ENCODE assay signal across 1 cellular context in the genomic region with DNA sequence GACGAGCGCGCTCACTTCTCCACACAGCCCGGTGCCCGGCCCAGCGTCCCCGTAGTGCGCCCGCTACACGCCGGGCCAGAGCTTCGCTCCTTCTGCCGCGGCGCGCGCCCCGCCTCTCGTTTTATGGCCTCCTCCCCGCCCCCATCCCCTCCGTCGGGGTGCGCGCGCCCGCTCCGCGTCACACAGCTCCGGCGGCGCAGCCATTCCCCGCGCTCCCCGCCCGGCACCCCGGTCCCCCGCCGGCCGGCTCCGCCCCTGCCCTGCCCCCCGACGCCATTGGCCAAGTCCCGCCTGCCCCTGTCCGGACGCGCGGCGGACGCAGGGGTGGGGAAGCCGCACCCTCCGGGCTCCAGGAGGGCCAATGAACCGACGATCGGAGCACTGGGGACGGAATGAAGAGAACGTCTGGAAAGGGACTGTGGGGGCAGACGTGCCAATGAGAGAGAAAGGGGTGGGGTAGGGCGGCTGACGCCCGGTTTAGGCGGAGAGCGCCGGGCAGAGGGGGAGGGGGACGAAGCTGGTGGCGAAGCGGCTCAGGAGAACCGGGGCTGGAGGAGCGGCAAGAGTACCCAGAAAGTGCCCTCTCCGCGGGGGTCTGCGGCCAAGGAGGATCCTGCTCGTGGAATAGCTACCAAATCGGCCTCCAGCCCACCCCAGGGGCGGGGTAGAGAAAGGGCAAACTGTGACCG.
TF ChIP-seq lines count a peak whose summit lies in the region.

A gene with protein sequence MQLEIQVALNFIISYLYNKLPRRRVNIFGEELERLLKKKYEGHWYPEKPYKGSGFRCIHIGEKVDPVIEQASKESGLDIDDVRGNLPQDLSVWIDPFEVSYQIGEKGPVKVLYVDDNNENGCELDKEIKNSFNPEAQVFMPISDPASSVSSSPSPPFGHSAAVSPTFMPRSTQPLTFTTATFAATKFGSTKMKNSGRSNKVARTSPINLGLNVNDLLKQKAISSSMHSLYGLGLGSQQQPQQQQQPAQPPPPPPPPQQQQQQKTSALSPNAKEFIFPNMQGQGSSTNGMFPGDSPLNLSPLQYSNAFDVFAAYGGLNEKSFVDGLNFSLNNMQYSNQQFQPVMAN (minus strand): TSS at position 94 of the 689 bp plus-strand sequence. CDS start 2,337 bp downstream, outside the sequence.

TF ChIP-seq in K562, 482 proteins besides CTCF, POLR2A, EP300 and RAD21 (continued from another document and continues in another):
- TF ChIP-seq, protein P1, sequence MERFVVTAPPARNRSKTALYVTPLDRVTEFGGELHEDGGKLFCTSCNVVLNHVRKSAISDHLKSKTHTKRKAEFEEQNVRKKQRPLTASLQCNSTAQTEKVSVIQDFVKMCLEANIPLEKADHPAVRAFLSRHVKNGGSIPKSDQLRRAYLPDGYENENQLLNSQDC (CRISPR knock-in tag; IDR thresholded peaks at IDR 0.05), result peak; percentile 73; the same call in 1 of the 2 replicates
- TF ChIP-seq ZNF282 (CRISPR knock-in tag; IDR thresholded peaks at IDR 0.05) (no peak), NFRKB (IDR thresholded peaks at IDR 0.05; ENCODE audit: low read depth) (peak; percentile 70), CHCHD3 (CRISPR knock-in tag; IDR thresholded peaks at IDR 0.05) (0 out of 2 replicates have a peak, but pooled peaks have one; percentile 51), KAT7 (CRISPR knock-in tag; IDR thresholded peaks at IDR 0.05; ENCODE audit: borderline replicate concordance) (no peak; the same call in 1 of the 2 replicates), LARP7 (IDR thresholded peaks at IDR 0.05) (0 out of 2 replicates have a peak, but pooled peaks have one; percentile 20), BRD4 (IDR thresholded peaks at IDR 0.05) (no peak), SIN3B (IDR thresholded peaks at IDR 0.05; ENCODE audit: low read depth) (0 out of 2 replicates have a peak, but pooled peaks have one; percentile 37), MXI1 (IDR thresholded peaks at IDR 0.05; ENCODE audit: low read depth, low read length) (no peak), HMGN3 (IDR thresholded peaks at IDR 0.05; ENCODE audit: borderline replicate concordance, extremely low read depth, insufficient read length, low read depth, low read length) (peak; percentile 80), NEUROD1 (IDR thresholded peaks at IDR 0.05; ENCODE audit: borderline replicate concordance, low read depth, low read length, partially characterized antibody) (no peak), ZNF184 (CRISPR knock-in tag; IDR thresholded peaks at IDR 0.05) (no peak), FOXM1 (IDR thresholded peaks at IDR 0.05; ENCODE audit: low read depth) (no peak), FOXM1 (CRISPR knock-in tag; IDR thresholded peaks at IDR 0.05; ENCODE audit: low read depth) (no peak; the same call in 1 of the 2 replicates), CEBPG (CRISPR knock-in tag; IDR thresholded peaks at IDR 0.05) (no peak), CEBPG (tag; conservative IDR thresholded peaks at IDR 0.05 in 1 of 2, IDR thresholded peaks at IDR 0.05 in 1 of 2) (no peak), FOXJ3 (CRISPR knock-in tag; IDR thresholded peaks at IDR 0.05) (no peak), CCAR2 (IDR thresholded peaks at IDR 0.05; ENCODE audit: low read depth, low read length) (no peak), ZNF165 (CRISPR knock-in tag; IDR thresholded peaks at IDR 0.05; ENCODE audit: borderline replicate concordance) (no peak), ZNF431 (CRISPR knock-in tag; IDR thresholded peaks at IDR 0.05) (no peak; the same call in 1 of the 2 replicates), MYNN (IDR thresholded peaks at IDR 0.05) (peak; percentile 27; the same call in 1 of the 2 replicates), MYNN (CRISPR knock-in tag; IDR thresholded peaks at IDR 0.05) (no peak), CHD1 (IDR thresholded peaks at IDR 0.05; ENCODE audit: low read length) (no peak), POLR2G (IDR thresholded peaks at IDR 0.05; ENCODE audit: low read depth, low read length) (peak; percentile 98), ZNF212 (CRISPR knock-in tag; IDR thresholded peaks at IDR 0.05) (0 out of 2 replicates have a peak, but pooled peaks have one; percentile 15), ZNF347 (CRISPR knock-in tag; IDR thresholded peaks at IDR 0.05; ENCODE audit: low read depth) (no peak), PPARD (CRISPR knock-in tag; IDR thresholded peaks at IDR 0.05) (no peak), KAT2B (IDR thresholded peaks at IDR 0.05; ENCODE audit: low read depth, low read length) (no peak), SMAD1 (IDR thresholded peaks at IDR 0.05; ENCODE audit: low read depth, low read length, partially characterized antibody) (peak; percentile 87), HNRNPUL1 (IDR thresholded peaks at IDR 0.05; ENCODE audit: low read length) (no peak), ILK (tag; IDR thresholded peaks at IDR 0.05; ENCODE audit: borderline replicate concordance, low read depth) (no peak), KLF6 (CRISPR knock-in tag; IDR thresholded peaks at IDR 0.05; ENCODE audit: borderline replicate concordance) (peak; percentile 62; the same call in 1 of the 2 replicates), TBP (optimal IDR thresholded peaks at IDR 0.05; ENCODE audit: low read depth, low read length) (peak; percentile 99), ZNF24 (IDR thresholded peaks at IDR 0.05) (no peak), ZNF263 (CRISPR knock-in tag; IDR thresholded peaks at IDR 0.05; ENCODE audit: borderline replicate concordance) (peak; percentile 70), TBL1XR1 (IDR thresholded peaks at IDR 0.05; ENCODE audit: low read length in 2 of 2) (peak in 1 of 2 experiments; percentile 36; a peak in 2 of 4 replicates), ATF7 (IDR thresholded peaks at IDR 0.05) (peak; percentile 49; the same call in 1 of the 2 replicates), ZNF253 (CRISPR knock-in tag; conservative IDR thresholded peaks at IDR 0.05) (no peak), ZNF197 (CRISPR knock-in tag; IDR thresholded peaks at IDR 0.05; ENCODE audit: low read depth) (no peak), EP400 (IDR thresholded peaks at IDR 0.05) (peak; percentile 35; the same call in 1 of the 2 replicates), ZNF444 (CRISPR knock-in tag; IDR thresholded peaks at IDR 0.05) (peak; percentile 66; the same call in 1 of the 2 replicates)
- TF ChIP-seq, protein P2, sequence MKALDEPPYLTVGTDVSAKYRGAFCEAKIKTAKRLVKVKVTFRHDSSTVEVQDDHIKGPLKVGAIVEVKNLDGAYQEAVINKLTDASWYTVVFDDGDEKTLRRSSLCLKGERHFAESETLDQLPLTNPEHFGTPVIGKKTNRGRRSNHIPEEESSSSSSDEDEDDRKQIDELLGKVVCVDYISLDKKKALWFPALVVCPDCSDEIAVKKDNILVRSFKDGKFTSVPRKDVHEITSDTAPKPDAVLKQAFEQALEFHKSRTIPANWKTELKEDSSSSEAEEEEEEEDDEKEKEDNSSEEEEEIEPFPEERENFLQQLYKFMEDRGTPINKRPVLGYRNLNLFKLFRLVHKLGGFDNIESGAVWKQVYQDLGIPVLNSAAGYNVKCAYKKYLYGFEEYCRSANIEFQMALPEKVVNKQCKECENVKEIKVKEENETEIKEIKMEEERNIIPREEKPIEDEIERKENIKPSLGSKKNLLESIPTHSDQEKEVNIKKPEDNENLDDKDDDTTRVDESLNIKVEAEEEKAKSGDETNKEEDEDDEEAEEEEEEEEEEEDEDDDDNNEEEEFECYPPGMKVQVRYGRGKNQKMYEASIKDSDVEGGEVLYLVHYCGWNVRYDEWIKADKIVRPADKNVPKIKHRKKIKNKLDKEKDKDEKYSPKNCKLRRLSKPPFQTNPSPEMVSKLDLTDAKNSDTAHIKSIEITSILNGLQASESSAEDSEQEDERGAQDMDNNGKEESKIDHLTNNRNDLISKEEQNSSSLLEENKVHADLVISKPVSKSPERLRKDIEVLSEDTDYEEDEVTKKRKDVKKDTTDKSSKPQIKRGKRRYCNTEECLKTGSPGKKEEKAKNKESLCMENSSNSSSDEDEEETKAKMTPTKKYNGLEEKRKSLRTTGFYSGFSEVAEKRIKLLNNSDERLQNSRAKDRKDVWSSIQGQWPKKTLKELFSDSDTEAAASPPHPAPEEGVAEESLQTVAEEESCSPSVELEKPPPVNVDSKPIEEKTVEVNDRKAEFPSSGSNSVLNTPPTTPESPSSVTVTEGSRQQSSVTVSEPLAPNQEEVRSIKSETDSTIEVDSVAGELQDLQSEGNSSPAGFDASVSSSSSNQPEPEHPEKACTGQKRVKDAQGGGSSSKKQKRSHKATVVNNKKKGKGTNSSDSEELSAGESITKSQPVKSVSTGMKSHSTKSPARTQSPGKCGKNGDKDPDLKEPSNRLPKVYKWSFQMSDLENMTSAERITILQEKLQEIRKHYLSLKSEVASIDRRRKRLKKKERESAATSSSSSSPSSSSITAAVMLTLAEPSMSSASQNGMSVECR (CRISPR knock-in tag; IDR thresholded peaks at IDR 0.05), result peak; percentile 43
- TF ChIP-seq, protein P3, sequence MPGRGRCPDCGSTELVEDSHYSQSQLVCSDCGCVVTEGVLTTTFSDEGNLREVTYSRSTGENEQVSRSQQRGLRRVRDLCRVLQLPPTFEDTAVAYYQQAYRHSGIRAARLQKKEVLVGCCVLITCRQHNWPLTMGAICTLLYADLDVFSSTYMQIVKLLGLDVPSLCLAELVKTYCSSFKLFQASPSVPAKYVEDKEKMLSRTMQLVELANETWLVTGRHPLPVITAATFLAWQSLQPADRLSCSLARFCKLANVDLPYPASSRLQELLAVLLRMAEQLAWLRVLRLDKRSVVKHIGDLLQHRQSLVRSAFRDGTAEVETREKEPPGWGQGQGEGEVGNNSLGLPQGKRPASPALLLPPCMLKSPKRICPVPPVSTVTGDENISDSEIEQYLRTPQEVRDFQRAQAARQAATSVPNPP (IDR thresholded peaks at IDR 0.05; ENCODE audit: borderline replicate concordance, insufficient read depth, insufficient read length), result no peak
- TF ChIP-seq, protein P4, sequence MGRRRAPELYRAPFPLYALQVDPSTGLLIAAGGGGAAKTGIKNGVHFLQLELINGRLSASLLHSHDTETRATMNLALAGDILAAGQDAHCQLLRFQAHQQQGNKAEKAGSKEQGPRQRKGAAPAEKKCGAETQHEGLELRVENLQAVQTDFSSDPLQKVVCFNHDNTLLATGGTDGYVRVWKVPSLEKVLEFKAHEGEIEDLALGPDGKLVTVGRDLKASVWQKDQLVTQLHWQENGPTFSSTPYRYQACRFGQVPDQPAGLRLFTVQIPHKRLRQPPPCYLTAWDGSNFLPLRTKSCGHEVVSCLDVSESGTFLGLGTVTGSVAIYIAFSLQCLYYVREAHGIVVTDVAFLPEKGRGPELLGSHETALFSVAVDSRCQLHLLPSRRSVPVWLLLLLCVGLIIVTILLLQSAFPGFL (CRISPR knock-in tag; IDR thresholded peaks at IDR 0.05), result no peak
- TF ChIP-seq, protein P5, sequence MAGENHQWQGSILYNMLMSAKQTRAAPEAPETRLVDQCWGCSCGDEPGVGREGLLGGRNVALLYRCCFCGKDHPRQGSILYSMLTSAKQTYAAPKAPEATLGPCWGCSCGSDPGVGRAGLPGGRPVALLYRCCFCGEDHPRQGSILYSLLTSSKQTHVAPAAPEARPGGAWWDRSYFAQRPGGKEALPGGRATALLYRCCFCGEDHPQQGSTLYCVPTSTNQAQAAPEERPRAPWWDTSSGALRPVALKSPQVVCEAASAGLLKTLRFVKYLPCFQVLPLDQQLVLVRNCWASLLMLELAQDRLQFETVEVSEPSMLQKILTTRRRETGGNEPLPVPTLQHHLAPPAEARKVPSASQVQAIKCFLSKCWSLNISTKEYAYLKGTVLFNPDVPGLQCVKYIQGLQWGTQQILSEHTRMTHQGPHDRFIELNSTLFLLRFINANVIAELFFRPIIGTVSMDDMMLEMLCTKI (IDR thresholded peaks at IDR 0.05; ENCODE audit: partially characterized antibody), result no peak
- TF ChIP-seq, protein P6, sequence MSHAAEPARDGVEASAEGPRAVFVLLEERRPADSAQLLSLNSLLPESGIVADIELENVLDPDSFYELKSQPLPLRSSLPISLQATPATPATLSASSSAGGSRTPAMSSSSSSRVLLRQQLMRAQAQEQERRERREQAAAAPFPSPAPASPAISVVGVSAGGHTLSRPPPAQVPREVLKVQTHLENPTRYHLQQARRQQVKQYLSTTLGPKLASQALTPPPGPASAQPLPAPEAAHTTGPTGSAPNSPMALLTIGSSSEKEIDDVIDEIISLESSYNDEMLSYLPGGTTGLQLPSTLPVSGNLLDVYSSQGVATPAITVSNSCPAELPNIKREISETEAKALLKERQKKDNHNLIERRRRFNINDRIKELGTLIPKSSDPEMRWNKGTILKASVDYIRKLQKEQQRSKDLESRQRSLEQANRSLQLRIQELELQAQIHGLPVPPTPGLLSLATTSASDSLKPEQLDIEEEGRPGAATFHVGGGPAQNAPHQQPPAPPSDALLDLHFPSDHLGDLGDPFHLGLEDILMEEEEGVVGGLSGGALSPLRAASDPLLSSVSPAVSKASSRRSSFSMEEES (CRISPR knock-in tag; IDR thresholded peaks at IDR 0.05), result no peak
- TF ChIP-seq, protein P7, sequence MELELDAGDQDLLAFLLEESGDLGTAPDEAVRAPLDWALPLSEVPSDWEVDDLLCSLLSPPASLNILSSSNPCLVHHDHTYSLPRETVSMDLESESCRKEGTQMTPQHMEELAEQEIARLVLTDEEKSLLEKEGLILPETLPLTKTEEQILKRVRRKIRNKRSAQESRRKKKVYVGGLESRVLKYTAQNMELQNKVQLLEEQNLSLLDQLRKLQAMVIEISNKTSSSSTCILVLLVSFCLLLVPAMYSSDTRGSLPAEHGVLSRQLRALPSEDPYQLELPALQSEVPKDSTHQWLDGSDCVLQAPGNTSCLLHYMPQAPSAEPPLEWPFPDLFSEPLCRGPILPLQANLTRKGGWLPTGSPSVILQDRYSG (tag; conservative IDR thresholded peaks at IDR 0.05; ENCODE audit: low read depth), result no peak
- TF ChIP-seq, protein P8, sequence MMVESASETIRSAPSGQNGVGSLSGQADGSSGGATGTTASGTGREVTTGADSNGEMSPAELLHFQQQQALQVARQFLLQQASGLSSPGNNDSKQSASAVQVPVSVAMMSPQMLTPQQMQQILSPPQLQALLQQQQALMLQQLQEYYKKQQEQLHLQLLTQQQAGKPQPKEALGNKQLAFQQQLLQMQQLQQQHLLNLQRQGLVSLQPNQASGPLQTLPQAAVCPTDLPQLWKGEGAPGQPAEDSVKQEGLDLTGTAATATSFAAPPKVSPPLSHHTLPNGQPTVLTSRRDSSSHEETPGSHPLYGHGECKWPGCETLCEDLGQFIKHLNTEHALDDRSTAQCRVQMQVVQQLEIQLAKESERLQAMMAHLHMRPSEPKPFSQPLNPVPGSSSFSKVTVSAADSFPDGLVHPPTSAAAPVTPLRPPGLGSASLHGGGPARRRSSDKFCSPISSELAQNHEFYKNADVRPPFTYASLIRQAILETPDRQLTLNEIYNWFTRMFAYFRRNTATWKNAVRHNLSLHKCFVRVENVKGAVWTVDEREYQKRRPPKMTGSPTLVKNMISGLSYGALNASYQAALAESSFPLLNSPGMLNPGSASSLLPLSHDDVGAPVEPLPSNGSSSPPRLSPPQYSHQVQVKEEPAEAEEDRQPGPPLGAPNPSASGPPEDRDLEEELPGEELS (CRISPR knock-in tag; IDR thresholded peaks at IDR 0.05; ENCODE audit: borderline replicate concordance), result peak; percentile 44
- TF ChIP-seq, protein P9, sequence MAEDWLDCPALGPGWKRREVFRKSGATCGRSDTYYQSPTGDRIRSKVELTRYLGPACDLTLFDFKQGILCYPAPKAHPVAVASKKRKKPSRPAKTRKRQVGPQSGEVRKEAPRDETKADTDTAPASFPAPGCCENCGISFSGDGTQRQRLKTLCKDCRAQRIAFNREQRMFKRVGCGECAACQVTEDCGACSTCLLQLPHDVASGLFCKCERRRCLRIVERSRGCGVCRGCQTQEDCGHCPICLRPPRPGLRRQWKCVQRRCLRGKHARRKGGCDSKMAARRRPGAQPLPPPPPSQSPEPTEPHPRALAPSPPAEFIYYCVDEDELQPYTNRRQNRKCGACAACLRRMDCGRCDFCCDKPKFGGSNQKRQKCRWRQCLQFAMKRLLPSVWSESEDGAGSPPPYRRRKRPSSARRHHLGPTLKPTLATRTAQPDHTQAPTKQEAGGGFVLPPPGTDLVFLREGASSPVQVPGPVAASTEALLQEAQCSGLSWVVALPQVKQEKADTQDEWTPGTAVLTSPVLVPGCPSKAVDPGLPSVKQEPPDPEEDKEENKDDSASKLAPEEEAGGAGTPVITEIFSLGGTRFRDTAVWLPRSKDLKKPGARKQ (CRISPR knock-in tag; IDR thresholded peaks at IDR 0.05), result no peak
